8 cellular contexts compared by ENCODE assay signal in the genomic region with DNA sequence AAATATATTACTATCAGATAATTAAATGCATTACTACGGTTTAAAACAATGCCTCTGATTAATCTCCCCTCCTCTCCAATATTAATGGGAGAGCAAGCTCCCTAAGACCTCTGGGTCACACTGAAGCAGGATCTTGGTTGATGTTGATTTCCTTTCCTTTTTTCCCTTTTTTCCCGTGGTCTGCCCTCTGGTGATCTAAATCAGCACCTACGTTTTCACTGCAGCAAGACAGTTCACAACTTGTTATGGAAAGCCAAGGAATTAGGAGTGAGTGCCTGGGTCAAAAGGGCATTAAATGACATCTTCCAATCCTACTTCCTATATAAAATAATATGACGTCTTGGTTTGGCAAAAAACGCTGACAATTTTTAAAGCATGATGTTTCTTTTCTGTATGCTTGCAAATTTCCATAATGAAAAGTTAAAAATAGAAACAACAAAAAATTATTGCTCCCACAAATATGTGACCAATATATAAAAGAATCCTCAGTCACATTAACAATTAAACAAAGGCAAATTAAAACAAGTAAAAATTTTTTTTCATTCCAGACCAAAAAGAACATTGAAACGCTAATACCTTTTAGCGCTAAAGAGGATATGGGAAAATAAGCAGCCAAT. TPM values are rescaled to one million over a fixed set of nuclear protein-coding genes. Genes with fewer than 3 reads are reported as not detected.
DNase-seq lines count a peak whose midpoint lies in the region; ATAC-seq and TF ChIP-seq lines count a peak whose summit lies in the region.

No MANE protein-coding gene starts in this region.

- TF ChIP-seq CTCF in NB4 (IDR thresholded peaks at IDR 0.05; ENCODE audit: low read depth, low read length): peak; percentile 46
- TF ChIP-seq CTCF in activated CD8-positive, alpha-beta T cell treated with anti-CD3 and anti-CD28 coated beads for 36 hours (IDR thresholded peaks at IDR 0.05): no peak

- H3K27ac Mint-ChIP-seq in activated CD8-positive, alpha-beta T cell treated with anti-CD3 and anti-CD28 coated beads for 36 hours: no peak overlapping the region
- no peak overlapping the region for H3K27ac Mint-ChIP-seq in activated naive CD4-positive, alpha-beta T cell treated with anti-CD3 and anti-CD28 coated beads, Interleukin-2, amount 50 U/mL, for 72 hours

- H3K4me3 Mint-ChIP-seq in activated CD8-positive, alpha-beta T cell treated with anti-CD3 and anti-CD28 coated beads for 36 hours: no peak overlapping the region

- POLR2A ChIA-PET in activated CD8-positive, alpha-beta T cell treated with anti-CD3 and anti-CD28 coated beads for 36 hours (lab: Charles Lee): no interaction called here

- no peak for ATAC-seq in activated CD8-positive, alpha-beta T cell treated with anti-CD3 and anti-CD28 coated beads for 36 hours
- ATAC-seq in activated naive CD4-positive, alpha-beta T cell treated with anti-CD3 and anti-CD28 coated beads, Interleukin-2, amount 50 U/mL, for 72 hours: no peak
- no peak for ATAC-seq in GM18511 (IDR thresholded peaks at IDR 0.05; ENCODE audit: unreplicated experiment)

- H3K9me3 Mint-ChIP-seq in activated CD8-positive, alpha-beta T cell treated with anti-CD3 and anti-CD28 coated beads for 36 hours: no peaks in the 10 kb centered on the region
- no peaks in the 10 kb centered on the region for H3K9me3 Mint-ChIP-seq in activated naive CD4-positive, alpha-beta T cell treated with anti-CD3 and anti-CD28 coated beads, Interleukin-2, amount 50 U/mL, for 72 hours

- H3K4me1 Mint-ChIP-seq in activated CD8-positive, alpha-beta T cell treated with anti-CD3 and anti-CD28 coated beads for 36 hours (ENCODE audit: low read depth): no peaks in the 10 kb centered on the region

- peak; percentile 82 for DNase-seq in DMS53 (lab: John Stamatoyannopoulos, UW)
- peak; percentile 53 for DNase-seq in NB4 (ENCODE audit: low read depth)
- peak; percentile 28 for DNase-seq in amniotic stem cell (lab: John Stamatoyannopoulos, UW)
- peak; percentile 50 for DNase-seq in medulla oblongata (ENCODE audit: extremely low spot score)
- DNase-seq in activated CD8-positive, alpha-beta T cell treated with anti-CD3 and anti-CD28 coated beads for 36 hours: no peak
- no peak for DNase-seq in activated naive CD4-positive, alpha-beta T cell treated with anti-CD3 and anti-CD28 coated beads, Interleukin-2, amount 50 U/mL, for 72 hours (ENCODE audit: low spot score in 2 of 2)
- no peak for DNase-seq in stimulated activated CD4-positive, alpha-beta T cell treated with anti-CD3 and anti-CD28 coated beads, Interleukin-1b, Interleukin-23, amount 100 ng/mL, for 48 hours

- no peaks in the 10 kb centered on the region for H3K27me3 Mint-ChIP-seq in activated CD8-positive, alpha-beta T cell treated with anti-CD3 and anti-CD28 coated beads for 36 hours

- CTCF ChIA-PET in activated CD8-positive, alpha-beta T cell treated with anti-CD3 and anti-CD28 coated beads for 36 hours (lab: Charles Lee): no interaction called here

- TF ChIP-seq POLR2A in NB4 (IDR thresholded peaks at IDR 0.05; ENCODE audit: extremely low read depth, insufficient read length): no peak

- intact Hi-C loops in activated CD8-positive, alpha-beta T cell treated with anti-CD3 and anti-CD28 coated beads for 36 hours (cut with micrococcal nuclease): no loop called here

- H3K4me3 ChIP-seq in NB4 (ENCODE audit: low read depth, low read length): no peak overlapping the region

- no peaks in the 10 kb centered on the region for H3K36me3 Mint-ChIP-seq in activated CD8-positive, alpha-beta T cell treated with anti-CD3 and anti-CD28 coated beads for 36 hours (ENCODE audit: low read depth)
- H3K36me3 Mint-ChIP-seq in activated naive CD4-positive, alpha-beta T cell treated with anti-CD3 and anti-CD28 coated beads, Interleukin-2, amount 50 U/mL, for 72 hours: no peaks in the 10 kb centered on the region

RNA-seq across cellular contexts. Expression of gene CFAP36, which starts 7.9 kb away (rescaled TPM):
- total RNA-seq in activated CD8-positive, alpha-beta T cell treated with anti-CD3 and anti-CD28 coated beads for 36 hours: 10 to 100 TPM; 28.8 to 29.1 TPM
- total RNA-seq in activated naive CD4-positive, alpha-beta T cell treated with anti-CD3 and anti-CD28 coated beads, Interleukin-2, amount 50 U/mL, for 72 hours: 10 to 100 TPM; 20.9 to 37.1 TPM

Comparison
In these comparisons a context has a peak if more than half of its experiments do, and no peak if none do; other contexts are left out.
1. DNase-seq: peak in DMS53 (single experiment), NB4 (single experiment), amniotic stem cell (single experiment) and medulla oblongata (single experiment); none in activated CD8-positive, alpha-beta T cell treated with anti-CD3 and anti-CD28 coated beads for 36 hours (single experiment), activated naive CD4-positive, alpha-beta T cell treated with anti-CD3 and anti-CD28 coated beads, Interleukin-2, amount 50 U/mL, for 72 hours (0 of 2) and stimulated activated CD4-positive, alpha-beta T cell treated with anti-CD3 and anti-CD28 coated beads, Interleukin-1b, Interleukin-23, amount 100 ng/mL, for 48 hours (single experiment).